ENCODE assay signal across 27 cellular contexts in genomic region chr1:201670517-201670916, GRCh38.
"Had no signal": no experiment of that assay in that cellular context is flagged by ENCODE, and none has a peak within 500 bp of the region (broad histone marks: within the 10 kb centered on the region; RNA-seq: fewer than 3 reads in every experiment).

No MANE protein-coding gene starts in this region.

- H3K4me3 ChIP-seq: left lung, lower lobe of right lung, right atrium auricular region, skin epidermis, suprapubic skin, thoracic aorta, tibial artery, upper lobe of right lung, uterus had no signal

- H3K27ac ChIP-seq: left lung, lower lobe of right lung, neutrophil, parathyroid adenoma, right atrium auricular region, skin epidermis, suprapubic skin, thoracic aorta, tibial artery, upper lobe of right lung, uterus had no signal

- FAIRE-seq: islet of Langerhans, kidney had no signal

- DNase-seq: hypothalamus; immature natural killer cell; kidney; left colon; left lung; lower lobe of right lung; mammary epithelial cell; mesenchymal stem cell; naive thymus-derived CD8-positive, alpha-beta T cell; occipital lobe; stimulated activated CD4-positive, alpha-beta T cell treated with anti-CD3 and anti-CD28 coated beads, Interleukin-12 subunit alpha, Interleukin-12 subunit beta, amount 100 ng/mL, for 4 hours; stimulated activated CD4-positive, alpha-beta T cell treated with anti-CD3 and anti-CD28 coated beads, Interleukin-15, amount 100 ng/mL, for 24 hours; stimulated activated CD4-positive, alpha-beta T cell treated with anti-CD3 and anti-CD28 coated beads, Interleukin-2, amount 100 ng/mL, for 24 hours; stimulated activated CD4-positive, alpha-beta T cell treated with anti-CD3 and anti-CD28 coated beads, Interleukin-4, amount 100 ng/mL, for 24 hours; stimulated activated naive CD4-positive, alpha-beta T cell; tibial artery; upper lobe of right lung; uterus had no signal

- H3K36me3 ChIP-seq: left lung, lower lobe of right lung, neutrophil, right atrium auricular region, suprapubic skin, thoracic aorta, tibial artery, upper lobe of right lung, uterus had no signal

- H3K9me3 ChIP-seq: left lung, lower lobe of right lung, neutrophil, right atrium auricular region, suprapubic skin, thoracic aorta, tibial artery, upper lobe of right lung, uterus had no signal

- H3K4me1 ChIP-seq: parathyroid adenoma, uterus had no signal

- ATAC-seq: left colon; left lung; lower lobe of right lung; naive thymus-derived CD8-positive, alpha-beta T cell; sciatic nerve; stimulated activated effector memory CD8-positive, alpha-beta T cell treated with anti-CD3 and anti-CD28 coated beads, Interleukin-12 subunit alpha, Interleukin-12 subunit beta, amount 100 ng/mL, for 72 hours; upper lobe of right lung had no signal

- H2AFZ ChIP-seq: parathyroid adenoma had no signal

- H3K9ac ChIP-seq: parathyroid adenoma had no signal

- H3K27me3 ChIP-seq: left lung, right atrium auricular region, suprapubic skin, tibial artery, upper lobe of right lung, uterus had no signal
